In genomic region chr12:85469158-85470086, GRCh38 we compare ENCODE assay signal across 8 cellular contexts.
A peak's percentile ranks its signal among the peaks of the same experiment; 100 is the strongest.
DNase-seq lines count a peak whose midpoint lies in the region; ATAC-seq and TF ChIP-seq lines count a peak whose summit lies in the region.
"Not testable (repeated sequence)": the region's sequence is repeated elsewhere in the genome, so short reads cannot be mapped to it uniquely, and the experiment has no call there.

No MANE protein-coding gene starts in this region.

- peak overlapping the region; percentile 74 for H3K4me2 ChIP-seq in parathyroid adenoma (ENCODE audit: low read length)

- ATAC-seq in RWPE2 (ENCODE audit: low read depth) = 0 out of 3 replicates have a peak, but pooled peaks have one; percentile 26

- H3K9me3 ChIP-seq in RWPE2 (ENCODE audit: severe bottlenecking); endocrine pancreas (ENCODE audit: control insufficient read depth, low read length); parathyroid adenoma (ENCODE audit: control insufficient read depth, low read length); vagina: not testable (repeated sequence)

- H3K9ac ChIP-seq in endocrine pancreas (ENCODE audit: control insufficient read depth, insufficient read depth, low read length); parathyroid adenoma: not testable (repeated sequence)

- TF ChIP-seq CTCF in RWPE2 (IDR thresholded peaks at IDR 0.05; ENCODE audit: poor library complexity, severe bottlenecking); parathyroid adenoma (IDR thresholded peaks at IDR 0.05); vagina (IDR thresholded peaks at IDR 0.05): not testable (repeated sequence)

- not testable (repeated sequence) for H3K27me3 ChIP-seq in RWPE2 (ENCODE audit: insufficient read depth, poor library complexity, severe bottlenecking); endocrine pancreas (ENCODE audit: control insufficient read depth, insufficient read depth, low read length); parathyroid adenoma (ENCODE audit: control insufficient read depth, insufficient read depth, low read length); vagina

- DNase-seq in NCI-H146 (lab: John Stamatoyannopoulos, UW) (peak; percentile 53), kidney tubule cell (ENCODE audit: low spot score) (peak; percentile 87)
- not testable (repeated sequence) for DNase-seq in RWPE2 (ENCODE audit: low spot score); activated naive CD4-positive, alpha-beta T cell treated with anti-CD3 and anti-CD28 coated beads for 36 hours; vagina (ENCODE audit: extremely low spot score in 2 of 2)

- CTCF ChIA-PET in activated naive CD4-positive, alpha-beta T cell treated with anti-CD3 and anti-CD28 coated beads for 36 hours (lab: Charles Lee) = interaction anchor here (0.7 to 1.3 kb wide), 7 partner anchors 20 to 403 kb away, joined by 3 to 5 read pairs (median 3); no protein-coding TSS in a partner anchor

- not testable (repeated sequence) for H3K27me3 Mint-ChIP-seq in activated naive CD4-positive, alpha-beta T cell treated with anti-CD3 and anti-CD28 coated beads for 36 hours (ENCODE audit: low read depth)

- not testable (repeated sequence) for H3K9me3 Mint-ChIP-seq in activated naive CD4-positive, alpha-beta T cell treated with anti-CD3 and anti-CD28 coated beads for 36 hours

- peaks cover 11% of the 10 kb centered on the region for H3K4me1 Mint-ChIP-seq in activated naive CD4-positive, alpha-beta T cell treated with anti-CD3 and anti-CD28 coated beads for 36 hours (ENCODE audit: low read depth)

- peak overlapping the region; percentile 82 for H2AFZ ChIP-seq in parathyroid adenoma

- peak overlapping the region; percentile 40 for H3K27ac ChIP-seq in RWPE2 (ENCODE audit: poor library complexity, severe bottlenecking)
- H3K27ac ChIP-seq in parathyroid adenoma, vagina: not testable (repeated sequence)

- H3K36me3 ChIP-seq in RWPE2 (ENCODE audit: low read depth); endocrine pancreas (ENCODE audit: control insufficient read depth, insufficient read depth, low read length); parathyroid adenoma (ENCODE audit: control insufficient read depth, insufficient read depth, low read length); vagina: not testable (repeated sequence)

- H3K79me2 ChIP-seq in parathyroid adenoma = not testable (repeated sequence)

- not testable (repeated sequence) for H3K36me3 Mint-ChIP-seq in activated naive CD4-positive, alpha-beta T cell treated with anti-CD3 and anti-CD28 coated beads for 36 hours (ENCODE audit: low read depth)

- peaks cover 31% of the 10 kb centered on the region for H3K4me1 ChIP-seq in RWPE2 (ENCODE audit: insufficient read depth, poor library complexity, severe bottlenecking)
- not testable (repeated sequence) for H3K4me1 ChIP-seq in endocrine pancreas (ENCODE audit: control insufficient read depth, insufficient read depth, low read length); parathyroid adenoma
- H3K4me1 ChIP-seq in vagina = peaks cover 22% of the 10 kb centered on the region

- intact Hi-C loops in activated naive CD4-positive, alpha-beta T cell treated with anti-CD3 and anti-CD28 coated beads for 36 hours (cut with micrococcal nuclease) = loop anchor here (5.0 kb wide), 1 partner anchor 108 kb away; no protein-coding TSS in a partner anchor
- intact Hi-C loops in vagina (cut with DNase I) = loop anchor here (5.0 kb wide), 1 partner anchor 398 kb away; no protein-coding TSS in a partner anchor

- H3K27ac Mint-ChIP-seq in activated naive CD4-positive, alpha-beta T cell treated with anti-CD3 and anti-CD28 coated beads for 36 hours = not testable (repeated sequence)

- peak overlapping the region; percentile 72 for H3K4me3 Mint-ChIP-seq in activated naive CD4-positive, alpha-beta T cell treated with anti-CD3 and anti-CD28 coated beads for 36 hours

- H3K4me3 ChIP-seq in GM08714 (ENCODE audit: low read length) (peak overlapping the region; percentile 50; the same call in 1 of the 2 replicates), RWPE2 (ENCODE audit: severe bottlenecking) (peak overlapping the region; percentile 14), endocrine pancreas (ENCODE audit: control insufficient read depth, insufficient read depth, low read length) (peak overlapping the region; percentile 45), parathyroid adenoma (ENCODE audit: low read depth, low read length) (peak overlapping the region; percentile 58), vagina (peak overlapping the region; percentile 8 to 33)

- TF ChIP-seq POLR2A in vagina (IDR thresholded peaks at IDR 0.05) = not testable (repeated sequence)
